Comparison of ENCODE assay signal across 19 cellular contexts in the genomic region with DNA sequence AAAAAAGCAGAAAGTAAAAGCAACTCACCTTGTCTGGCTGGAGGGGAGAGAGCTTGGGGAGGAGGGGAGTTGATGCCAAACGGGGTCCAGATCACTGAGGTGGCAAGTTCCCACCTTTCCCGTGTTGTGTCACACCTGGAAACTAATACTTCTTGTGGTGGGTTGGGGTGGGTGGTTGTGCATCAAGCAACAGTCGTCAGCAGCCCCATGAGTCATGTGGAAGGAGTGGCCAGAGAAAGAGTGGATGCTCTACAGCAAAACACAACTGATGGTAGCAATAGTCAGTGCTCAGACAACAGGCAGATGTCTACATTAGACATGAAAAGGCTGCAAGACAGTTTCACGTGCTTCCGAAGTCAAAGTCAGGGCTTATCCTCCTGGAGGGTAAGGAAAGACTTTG. TPM values are rescaled to one million over a fixed set of nuclear protein-coding genes. Genes with fewer than 3 reads are reported as not detected.
A peak's percentile ranks its signal among the peaks of the same experiment; 100 is the strongest.
DNase-seq lines count a peak whose midpoint lies in the region; ATAC-seq, FAIRE-seq and TF ChIP-seq lines count a peak whose summit lies in the region.
"Had no signal": no experiment of that assay in that cellular context is flagged by ENCODE, and none has a peak within 500 bp of the region (broad histone marks: within the 10 kb centered on the region; RNA-seq: fewer than 3 reads in every experiment).

No MANE protein-coding gene starts in this region.

- H3K36me3 ChIP-seq in bronchial epithelial cell (ENCODE audit: control insufficient read depth, insufficient read depth, low read length) = no peaks in the 10 kb centered on the region
- H3K36me3 ChIP-seq: pancreas had no signal

- TF ChIP-seq CTCF in bronchial epithelial cell (IDR thresholded peaks at IDR 0.05; ENCODE audit: insufficient read depth, low read length, severe bottlenecking) = no peak

- FAIRE-seq in bronchial epithelial cell (lab: Jason Lieb, UNC) = no peak
- FAIRE-seq: GM12878, pancreas had no signal

- no peaks in the 10 kb centered on the region for H3K27me3 ChIP-seq in bronchial epithelial cell (ENCODE audit: control insufficient read depth, insufficient read depth, low read length)
- H3K27me3 ChIP-seq: pancreas had no signal

- no peak for ATAC-seq in GM18907 (IDR thresholded peaks at IDR 0.05; ENCODE audit: unreplicated experiment)
- ATAC-seq: CD8-positive, alpha-beta T cell; GM12878; left cardiac atrium; naive thymus-derived CD4-positive, alpha-beta T cell; pancreas; sciatic nerve had no signal

- DNase-seq in stimulated activated CD4-positive, alpha-beta T cell treated with anti-CD3 and anti-CD28 coated beads, Interleukin-15, amount 100 ng/mL, for 24 hours = peak; percentile 32
- no peak for DNase-seq in stimulated activated CD4-positive, alpha-beta T cell treated with anti-CD3 and anti-CD28 coated beads, Interleukin-4, amount 100 ng/mL, for 1 hour
- DNase-seq in SW480 (ENCODE audit: low spot score) (peak; percentile 49), bronchial epithelial cell (ENCODE audit: low read depth) (peak; percentile 40), DMS53 (lab: John Stamatoyannopoulos, UW) (no peak)
- peak; percentile 58 for DNase-seq in stimulated activated CD8-positive, alpha-beta memory T cell treated with anti-CD3 and anti-CD28 coated beads, Interleukin-4, amount 100 ng/mL, for 48 hours
- DNase-seq: amygdala; caudate nucleus; CD8-positive, alpha-beta T cell; GOT3; left cardiac atrium; naive thymus-derived CD4-positive, alpha-beta T cell; NCI-H1694 treated with DMSO at 0.1 percent for 48 hours; NCI-H748 treated with DMSO at 0.1 percent for 48 hours; pancreas; SW 1271 had no signal

- no peak overlapping the region for H3K4me3 ChIP-seq in bronchial epithelial cell (ENCODE audit: low read depth, low read length)
- H3K4me3 ChIP-seq: GM12878, pancreas had no signal

RNA-seq across cellular contexts. Expression of a gene that starts 35.4 kb away (rescaled TPM):
- total RNA-seq in bronchial epithelial cell = 0.79 and 0.90 TPM in 2 replicates

RNA-seq across cellular contexts. Expression of a gene that starts 35.8 kb away (rescaled TPM):
- total RNA-seq in bronchial epithelial cell = under 0.01 and 0.26 TPM in 2 replicates

Comparison
In these comparisons a context has a peak if more than half of its experiments do, and no peak if none do; other contexts are left out.
1. DNase-seq: peak in stimulated activated CD4-positive, alpha-beta T cell treated with anti-CD3 and anti-CD28 coated beads, Interleukin-15, amount 100 ng/mL, for 24 hours (single experiment), SW480 (single experiment), bronchial epithelial cell (single experiment) and stimulated activated CD8-positive, alpha-beta memory T cell treated with anti-CD3 and anti-CD28 coated beads, Interleukin-4, amount 100 ng/mL, for 48 hours (single experiment); none in stimulated activated CD4-positive, alpha-beta T cell treated with anti-CD3 and anti-CD28 coated beads, Interleukin-4, amount 100 ng/mL, for 1 hour (single experiment) and DMS53 (single experiment).